ENCODE assay signal across 22 cellular contexts in the genomic region with DNA sequence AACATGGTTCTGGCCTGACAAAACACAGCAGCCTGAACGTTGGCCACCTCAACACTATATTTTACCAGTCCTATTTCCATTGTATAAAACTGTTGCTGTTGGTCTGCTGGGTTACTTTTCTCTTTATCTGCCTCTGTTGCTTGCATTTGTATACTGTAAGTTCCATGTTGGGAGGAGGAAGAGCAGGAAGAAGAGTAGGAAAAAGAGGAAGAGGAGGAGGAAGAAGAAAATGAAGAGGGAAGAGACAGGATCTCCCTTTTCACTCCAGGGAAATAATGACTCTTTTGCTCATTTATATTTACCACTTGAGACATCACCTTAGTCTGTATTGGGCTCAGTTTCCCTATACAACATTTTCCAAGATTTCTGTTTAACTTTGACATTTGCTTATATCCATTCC.
DNase-seq lines count a peak whose midpoint lies in the region; ATAC-seq, FAIRE-seq and TF ChIP-seq lines count a peak whose summit lies in the region.
"Had no signal": no experiment of that assay in that cellular context is flagged by ENCODE, and none has a peak within 500 bp of the region (broad histone marks: within the 10 kb centered on the region; RNA-seq: fewer than 3 reads in every experiment).

No MANE protein-coding gene starts in this region.

- H3K14ac ChIP-seq in neuronal stem cell (ENCODE audit: low read length) = no peak overlapping the region

- WGBS in K562 (ENCODE audit: insufficient coverage, low coverage, missing lambda C conversion rate) = 0% methylated on average over 1 of the region's 1 CpG
- WGBS in neuronal stem cell (ENCODE audit: extremely low coverage in 2 of 2, insufficient read length in 2 of 2, insufficient replicate concordance in 1 of 2), 2 donors = no CpG with 5 or more reads among the region's 1 CpG

- no peak overlapping the region for H3K4me3 Mint-ChIP-seq in effector memory CD8-positive, alpha-beta T cell
- H3K4me3 Mint-ChIP-seq: CD4-positive, alpha-beta T cell had no signal

- no peak overlapping the region for H3K27ac Mint-ChIP-seq in effector memory CD8-positive, alpha-beta T cell
- H3K27ac Mint-ChIP-seq: CD4-positive, alpha-beta T cell had no signal

- in situ Hi-C loops in K562 (cut with MboI) = loop anchor here (25.0 kb wide), 1 partner anchor 1739 kb away; no protein-coding TSS in a partner anchor

- H3K36me3 ChIP-seq in A673 (ENCODE audit: insufficient read depth, low read length, poor library complexity, severe bottlenecking) = no peaks in the 10 kb centered on the region
- H3K36me3 ChIP-seq in HEK293 (ENCODE audit: control insufficient read depth in 2 of 2, insufficient read depth in 1 of 2, low read length in 2 of 2) = no peaks in the 10 kb centered on the region
- H3K36me3 ChIP-seq in K562 (ENCODE audit: control insufficient read depth, insufficient read depth, low read length) = no peaks in the 10 kb centered on the region
- H3K36me3 ChIP-seq in neuronal stem cell (replicated peaks in 1 of 2; ENCODE audit: control insufficient read depth in 2 of 2, insufficient read depth in 2 of 2, low read length in 2 of 2) = no peaks in the 10 kb centered on the region
- H3K36me3 ChIP-seq: MG63 had no signal

- H3K9me1 ChIP-seq in K562 (ENCODE audit: control insufficient read depth, insufficient read depth, low read length) = no peaks in the 10 kb centered on the region

- no peak for TF ChIP-seq CTCF in A673 (conservative IDR thresholded peaks at IDR 0.05; ENCODE audit: low read depth, low read length)
- TF ChIP-seq CTCF in HEK293 (tag by site-specific recombination; IDR thresholded peaks at IDR 0.05) = no peak
- TF ChIP-seq CTCF in K562 (IDR thresholded peaks at IDR 0.05 in 2 of 3, conservative IDR thresholded peaks at IDR 0.05 in 1 of 3; ENCODE audit: insufficient read depth in 2 of 3, low read depth in 1 of 3, low read length in 3 of 3) = no peak

- H2BK120ac ChIP-seq in neuronal stem cell (ENCODE audit: low read depth, low read length) = no peak overlapping the region

- H4K8ac ChIP-seq in neuronal stem cell (ENCODE audit: low read depth, low read length) = no peak overlapping the region

- H3K9ac ChIP-seq in K562 (ENCODE audit: insufficient read depth in 1 of 2, low read depth in 2 of 2, low read length in 2 of 2) (no peak overlapping the region), neuronal stem cell (ENCODE audit: low read depth, low read length, poor library complexity) (no peak overlapping the region)

- no peak overlapping the region for H3K4me2 ChIP-seq in K562 (ENCODE audit: insufficient read depth, low read length)
- no peak overlapping the region for H3K4me2 ChIP-seq in neuronal stem cell (ENCODE audit: insufficient read depth, low read length, poor library complexity, severe bottlenecking)

- H4K91ac ChIP-seq in neuronal stem cell (ENCODE audit: low read depth, low read length, poor library complexity) = no peak overlapping the region

- no peak for TF ChIP-seq POLR2A in K562 (conservative IDR thresholded peaks at IDR 0.05)

- TF ChIP-seq EP300 in K562 (IDR thresholded peaks at IDR 0.05; ENCODE audit: low read length) = no peak

- no peak for ATAC-seq in K562
- no peak for ATAC-seq in HG03469 (IDR thresholded peaks at IDR 0.05; ENCODE audit: unreplicated experiment)
- ATAC-seq in effector memory CD8-positive, alpha-beta T cell (replicated peaks) = no peak

- peaks cover 0 to 3% of the 10 kb centered on the region in 2 donors for H3K4me1 Mint-ChIP-seq in effector memory CD8-positive, alpha-beta T cell (ENCODE audit: low read depth in 2 of 2)

- H3K9me3 Mint-ChIP-seq in effector memory CD8-positive, alpha-beta T cell = no peaks in the 10 kb centered on the region
- H3K9me3 Mint-ChIP-seq: CD4-positive, alpha-beta T cell had no signal

- H3K9me3 ChIP-seq in A673 (ENCODE audit: low read depth, low read length, poor library complexity, severe bottlenecking) (no peaks in the 10 kb centered on the region), HEK293 (ENCODE audit: control insufficient read depth, insufficient read depth, low read depth, low read length) (no peaks in the 10 kb centered on the region), K562 (replicated peaks; ENCODE audit: control insufficient read depth, insufficient read depth, low read depth, low read length) (no peaks in the 10 kb centered on the region), neuronal stem cell (replicated peaks in 1 of 2; ENCODE audit: control insufficient read depth in 2 of 2, insufficient read depth in 1 of 2, low read depth in 1 of 2, low read length in 2 of 2) (no peaks in the 10 kb centered on the region)
- H3K9me3 ChIP-seq: MG63 had no signal

- H3K36me3 Mint-ChIP-seq in effector memory CD8-positive, alpha-beta T cell (ENCODE audit: insufficient read depth) = no peaks in the 10 kb centered on the region

- no peak overlapping the region for H3K4ac ChIP-seq in neuronal stem cell (ENCODE audit: low read length)

- no peaks in the 10 kb centered on the region for H4K20me1 ChIP-seq in K562 (replicated peaks; ENCODE audit: control insufficient read depth, insufficient read depth, low read length)

- H2BK15ac ChIP-seq in neuronal stem cell (ENCODE audit: low read length) = no peak overlapping the region

- H3K18ac ChIP-seq in neuronal stem cell (ENCODE audit: low read length) = no peak overlapping the region

- no peak for TF ChIP-seq RAD21 in K562 (CRISPR knock-in tag; conservative IDR thresholded peaks at IDR 0.05 in 1 of 2, IDR thresholded peaks at IDR 0.05 in 1 of 2)

- intact Hi-C loops in A673 (cut with micrococcal nuclease; ENCODE audit: unreplicated experiment) (loop anchor here (5.0 to 10.0 kb wide), 4 partner anchors 122 to 779 kb away; no protein-coding TSS in a partner anchor), K562 (cut with micrococcal nuclease) (loop anchor here (10.0 kb wide), 1 partner anchor 772 kb away; no protein-coding TSS in a partner anchor)

- BruUV-seq in A673 (replicated peaks; lab: Mats Ljungman, UMichigan) (no TSS peak), K562 (replicated peaks; lab: Mats Ljungman, UMichigan) (no TSS peak)

- FAIRE-seq in K562 (lab: Jason Lieb, UNC) = no peak
- FAIRE-seq: G401.6, GM12891, H1 had no signal

- no peaks in the 10 kb centered on the region for H3K79me1 ChIP-seq in neuronal stem cell (ENCODE audit: low read depth, low read length)

- H3K27ac ChIP-seq in A673 (ENCODE audit: low read depth, low read length, poor library complexity, severe bottlenecking) = peak overlapping the region; percentile 56
- H3K27ac ChIP-seq in HEK293 (ENCODE audit: extremely low read depth, low read depth, low read length) = no peak overlapping the region
- no peak overlapping the region for H3K27ac ChIP-seq in K562 (ENCODE audit: extremely low read depth, low read depth, low read length)
- no peak overlapping the region for H3K27ac ChIP-seq in neuronal stem cell (replicated peaks; ENCODE audit: low read length)

- POLR2A ChIA-PET in A673 (lab: Charles Lee; ENCODE audit: low non-redundant PET) = interaction anchor here (0.7 kb wide), 1 partner anchor 162 kb away, joined by 3 read pairs; no protein-coding TSS in a partner anchor
- POLR2A ChIA-PET in HEK293 (lab: Yijun Ruan, JAX) = no interaction called here
- POLR2A ChIA-PET in K562 (lab: Yijun Ruan, JAX) = interaction anchor here (0.6 kb wide), 1 partner anchor 13 kb away, joined by 4 read pairs; no protein-coding TSS in a partner anchor

- H2BK12ac ChIP-seq in neuronal stem cell (ENCODE audit: low read length) = no peak overlapping the region

- H3K27me3 ChIP-seq in A673 (replicated peaks; ENCODE audit: insufficient read depth, low read depth, low read length, poor library complexity) (no peaks in the 10 kb centered on the region), K562 (ENCODE audit: control insufficient read depth in 2 of 2, insufficient read depth in 2 of 2, low read length in 2 of 2) (no peaks in the 10 kb centered on the region), neuronal stem cell (ENCODE audit: control insufficient read depth in 3 of 3, insufficient read depth in 3 of 3, low read depth in 1 of 3, low read length in 3 of 3) (no peaks in the 10 kb centered on the region)
- H3K27me3 ChIP-seq: MG63 had no signal

- CTCF ChIA-PET in A673 (lab: Charles Lee) (interaction anchor here (1.5 kb wide), 1 partner anchor 340 kb away, joined by 5 read pairs; no protein-coding TSS in a partner anchor), HEK293 (lab: Yijun Ruan, JAX) (interaction anchor here (0.9 to 2.9 kb wide), 6 partner anchors 13 to 690 kb away, joined by 3 to 11 read pairs (median 6); no protein-coding TSS in a partner anchor), K562 (lab: Yijun Ruan, JAX; ENCODE audit: low intra/inter-chr PET ratio) (no interaction called here)

- no peak overlapping the region for H3K23ac ChIP-seq in neuronal stem cell (ENCODE audit: low read depth, low read length, poor library complexity)

- peaks cover 0 to 6% of the 10 kb centered on the region in 2 donors for H3K27me3 Mint-ChIP-seq in effector memory CD8-positive, alpha-beta T cell
- H3K27me3 Mint-ChIP-seq: CD4-positive, alpha-beta T cell had no signal

- H3K4me3 ChIP-seq in A673 (ENCODE audit: low read depth, low read length, poor library complexity, severe bottlenecking) = no peak overlapping the region
- H3K4me3 ChIP-seq in HEK293 (ENCODE audit: low read depth, low read length) = no peak overlapping the region
- H3K4me3 ChIP-seq in K562 = no peak overlapping the region
- H3K4me3 ChIP-seq in neuronal stem cell (ENCODE audit: low read length in 2 of 2) = no peak overlapping the region
- H3K4me3 ChIP-seq: MG63 had no signal

- no peaks in the 10 kb centered on the region for H3K79me2 ChIP-seq in K562 (ENCODE audit: control insufficient read depth, insufficient read depth, low read length)

- H3K4me1 ChIP-seq in A673 (ENCODE audit: insufficient read depth, low read length, poor library complexity, severe bottlenecking) (peaks cover 39% of the 10 kb centered on the region), HEK293 (ENCODE audit: control insufficient read depth, insufficient read depth, low read length) (no peaks in the 10 kb centered on the region), K562 (replicated peaks in 1 of 2; ENCODE audit: control insufficient read depth in 2 of 2, insufficient read depth in 2 of 2, low read length in 2 of 2) (no peaks in the 10 kb centered on the region), neuronal stem cell (ENCODE audit: control insufficient read depth in 2 of 2, insufficient read depth in 1 of 2, low read depth in 1 of 2, low read length in 2 of 2) (no peaks in the 10 kb centered on the region)

- H2BK5ac ChIP-seq in neuronal stem cell (ENCODE audit: low read length) = no peak overlapping the region

- H2AFZ ChIP-seq in K562 (ENCODE audit: low read depth, low read length) (0 out of 2 replicates have a peak overlapping the region, but pooled peaks have one; percentile 17), neuronal stem cell (ENCODE audit: low read length) (peak overlapping the region; percentile 23)

- H2AK5ac ChIP-seq in neuronal stem cell (ENCODE audit: low read depth, low read length) = no peak overlapping the region

- no peak for DNase-seq in A673 (ENCODE audit: low spot score)
- DNase-seq in K562 (ENCODE audit: extremely low read depth in 1 of 4, low spot score in 3 of 4) = no peak
- DNase-seq in neuronal stem cell (ENCODE audit: low spot score) = no peak
- DNase-seq in effector memory CD8-positive, alpha-beta T cell = no peak
- no peak for DNase-seq in T-helper 1 cell
- DNase-seq: 8988T; CD4-positive, alpha-beta T cell; DMS53; HCEC 1CT; MG63; NCI-H1105 treated with DMSO at 0.1 percent for 48 hours; NCI-H146; NCI-H1930; NCI-H446; NCI-H526; Right ventricle myocardium superior; RPMI8226 had no signal
